11 cellular contexts compared by ENCODE assay signal in genomic region chr2:68762112-68762511, GRCh38. TPM values are rescaled to one million over a fixed set of nuclear protein-coding genes. Genes with fewer than 3 reads are reported as not detected.
DNase-seq lines count a peak whose midpoint lies in the region; ATAC-seq lines count a peak whose summit lies in the region.
"Had no signal": no experiment of that assay in that cellular context is flagged by ENCODE, and none has a peak within 500 bp of the region (broad histone marks: within the 10 kb centered on the region; RNA-seq: fewer than 3 reads in every experiment).

No MANE protein-coding gene starts in this region.

- intact Hi-C loops in activated T-helper 1 cell treated with anti-CD3 and anti-CD28 coated beads, Interleukin-12 subunit alpha, Interleukin-12 subunit beta, Interleukin-2, Interleukin-4 antibody, amounts not matched to agents 30 ng/mL and 10 ng/mL and 1 ng/mL, durations not matched to agents 14 hours and 24 hours and 36 hours (cut with micrococcal nuclease) = loop anchor here (1.0 to 10.0 kb wide), 6 partner anchors 11 to 507 kb away; partner anchors contain the start of genes ARHGAP25 and PPP3R1

- POLR2A ChIA-PET in naive thymus-derived CD8-positive, alpha-beta T cell (lab: Charles Lee) = interaction anchor here (0.8 to 7.2 kb wide), 7 partner anchors 10 to 41 kb away, joined by 3 to 101 read pairs (median 4); partner anchors contain the start of gene ARHGAP25

- no peaks in the 10 kb centered on the region for H3K27me3 ChIP-seq in CD4-positive, CD25-positive, alpha-beta regulatory T cell (ENCODE audit: control insufficient read depth, insufficient read depth, low read length)

- H3K36me3 Mint-ChIP-seq in CD4-positive, CD25-positive, alpha-beta regulatory T cell = peaks cover 38% of the 10 kb centered on the region
- H3K36me3 Mint-ChIP-seq in IgD-negative memory B cell = peaks cover 5% of the 10 kb centered on the region
- H3K36me3 Mint-ChIP-seq in activated T-helper 1 cell treated with anti-CD3 and anti-CD28 coated beads, Interleukin-12 subunit alpha, Interleukin-12 subunit beta, Interleukin-2, Interleukin-4 antibody, amounts not matched to agents 30 ng/mL and 10 ng/mL and 1 ng/mL, durations not matched to agents 14 hours and 24 hours and 36 hours (ENCODE audit: low read depth) = peaks cover 35% of the 10 kb centered on the region
- H3K36me3 Mint-ChIP-seq in naive thymus-derived CD8-positive, alpha-beta T cell = peaks cover under 1 to 9% (median 5%) of the 10 kb centered on the region in 3 donors

- DNase-seq in CD4-positive, CD25-positive, alpha-beta regulatory T cell = no peak
- DNase-seq in activated T-helper 1 cell treated with anti-CD3 and anti-CD28 coated beads, Interleukin-12 subunit alpha, Interleukin-12 subunit beta, Interleukin-2, Interleukin-4 antibody, amounts not matched to agents 30 ng/mL and 10 ng/mL and 1 ng/mL, durations not matched to agents 14 hours and 24 hours and 36 hours (ENCODE audit: low spot score) = no peak
- DNase-seq in naive thymus-derived CD8-positive, alpha-beta T cell = no peak
- DNase-seq in iPS-NIHi11 (ENCODE audit: low spot score) = no peak
- DNase-seq in hypothalamus (lab: John Stamatoyannopoulos, UW) = no peak
- no peak for DNase-seq in NCI-H345 (lab: John Stamatoyannopoulos, UW)
- DNase-seq: activated CD4-positive, alpha-beta T cell treated with anti-CD3 and anti-CD28 coated beads, Interleukin-2, amount 50 U/mL, for 48 hours; NCI-H2081; right cardiac atrium; SW 1271 had no signal

- peaks cover 5% of the 10 kb centered on the region for H3K36me3 ChIP-seq in CD4-positive, CD25-positive, alpha-beta regulatory T cell (ENCODE audit: control insufficient read depth, insufficient read depth, low read length)

- H3K27ac ChIP-seq in CD4-positive, CD25-positive, alpha-beta regulatory T cell (ENCODE audit: insufficient read depth, low read length, poor library complexity, severe bottlenecking) = peak overlapping the region; percentile 95

- peak overlapping the region; percentile 82 to 85 (median 85) for H3K27ac Mint-ChIP-seq in CD4-positive, CD25-positive, alpha-beta regulatory T cell
- H3K27ac Mint-ChIP-seq in IgD-negative memory B cell = peak overlapping the region; percentile 89 to 95 (median 92)
- peak overlapping the region; percentile 79 for H3K27ac Mint-ChIP-seq in activated T-helper 1 cell treated with anti-CD3 and anti-CD28 coated beads, Interleukin-12 subunit alpha, Interleukin-12 subunit beta, Interleukin-2, Interleukin-4 antibody, amounts not matched to agents 30 ng/mL and 10 ng/mL and 1 ng/mL, durations not matched to agents 14 hours and 24 hours and 36 hours
- H3K27ac Mint-ChIP-seq in naive thymus-derived CD8-positive, alpha-beta T cell = peak overlapping the region; percentile 55 to 97 (median 91)

- peaks cover 89% of the 10 kb centered on the region for H3K4me1 ChIP-seq in CD4-positive, CD25-positive, alpha-beta regulatory T cell (ENCODE audit: control insufficient read depth, insufficient read depth, low read length, poor library complexity, severe bottlenecking)

- H3K9me3 Mint-ChIP-seq in CD4-positive, CD25-positive, alpha-beta regulatory T cell = peaks cover 0 to 1% (median 0%) of the 10 kb centered on the region in 7 donors
- H3K9me3 Mint-ChIP-seq in IgD-negative memory B cell = no peaks in the 10 kb centered on the region
- H3K9me3 Mint-ChIP-seq in activated T-helper 1 cell treated with anti-CD3 and anti-CD28 coated beads, Interleukin-12 subunit alpha, Interleukin-12 subunit beta, Interleukin-2, Interleukin-4 antibody, amounts not matched to agents 30 ng/mL and 10 ng/mL and 1 ng/mL, durations not matched to agents 14 hours and 24 hours and 36 hours = no peaks in the 10 kb centered on the region
- H3K9me3 Mint-ChIP-seq in naive thymus-derived CD8-positive, alpha-beta T cell = peaks cover 0 to 7% (median 2%) of the 10 kb centered on the region in 9 donors

- ATAC-seq in CD4-positive, CD25-positive, alpha-beta regulatory T cell (ENCODE audit: low read depth in 2 of 2) = no peak
- ATAC-seq in naive thymus-derived CD8-positive, alpha-beta T cell = no peak

- peak overlapping the region; percentile 88 for H3K4me3 ChIP-seq in CD4-positive, CD25-positive, alpha-beta regulatory T cell (ENCODE audit: low read depth, low read length)

- peaks cover 61 to 99% (median 85%) of the 10 kb centered on the region in 4 donors for H3K4me1 Mint-ChIP-seq in CD4-positive, CD25-positive, alpha-beta regulatory T cell
- H3K4me1 Mint-ChIP-seq in IgD-negative memory B cell = peaks cover 67 to 72% (median 68%) of the 10 kb centered on the region in 3 donors
- H3K4me1 Mint-ChIP-seq in activated T-helper 1 cell treated with anti-CD3 and anti-CD28 coated beads, Interleukin-12 subunit alpha, Interleukin-12 subunit beta, Interleukin-2, Interleukin-4 antibody, amounts not matched to agents 30 ng/mL and 10 ng/mL and 1 ng/mL, durations not matched to agents 14 hours and 24 hours and 36 hours (ENCODE audit: low read depth) = peaks cover 87% of the 10 kb centered on the region
- peaks cover 55 to 96% (median 86%) of the 10 kb centered on the region in 4 donors for H3K4me1 Mint-ChIP-seq in naive thymus-derived CD8-positive, alpha-beta T cell

- H3K4me3 Mint-ChIP-seq in CD4-positive, CD25-positive, alpha-beta regulatory T cell = peak overlapping the region; percentile 66 to 88 (median 74)
- H3K4me3 Mint-ChIP-seq in IgD-negative memory B cell = peak overlapping the region in 3 of 4 donors; percentile 76 to 94 (median 86)
- H3K4me3 Mint-ChIP-seq in activated T-helper 1 cell treated with anti-CD3 and anti-CD28 coated beads, Interleukin-12 subunit alpha, Interleukin-12 subunit beta, Interleukin-2, Interleukin-4 antibody, amounts not matched to agents 30 ng/mL and 10 ng/mL and 1 ng/mL, durations not matched to agents 14 hours and 24 hours and 36 hours = peak overlapping the region; percentile 69
- H3K4me3 Mint-ChIP-seq in naive thymus-derived CD8-positive, alpha-beta T cell = peak overlapping the region in 9 of 10 donors; percentile 35 to 73 (median 63)

- no peaks in the 10 kb centered on the region for H3K9me3 ChIP-seq in CD4-positive, CD25-positive, alpha-beta regulatory T cell (ENCODE audit: control insufficient read depth in 2 of 2, low read length in 2 of 2)

- peaks cover 7% of the 10 kb centered on the region for H3K27me3 Mint-ChIP-seq in CD4-positive, CD25-positive, alpha-beta regulatory T cell
- no peaks in the 10 kb centered on the region for H3K27me3 Mint-ChIP-seq in IgD-negative memory B cell
- no peaks in the 10 kb centered on the region for H3K27me3 Mint-ChIP-seq in activated T-helper 1 cell treated with anti-CD3 and anti-CD28 coated beads, Interleukin-12 subunit alpha, Interleukin-12 subunit beta, Interleukin-2, Interleukin-4 antibody, amounts not matched to agents 30 ng/mL and 10 ng/mL and 1 ng/mL, durations not matched to agents 14 hours and 24 hours and 36 hours (ENCODE audit: insufficient read depth)
- H3K27me3 Mint-ChIP-seq in naive thymus-derived CD8-positive, alpha-beta T cell = no peaks in the 10 kb centered on the region

RNA-seq across cellular contexts. Expression of gene ARHGAP25, which starts 27.5 kb away (rescaled TPM):
- total RNA-seq in CD4-positive, CD25-positive, alpha-beta regulatory T cell = 142 TPM
- polyA plus RNA-seq in CD4-positive, CD25-positive, alpha-beta regulatory T cell = 100 to 1,000 TPM in 3 of 4 donors, 10 to 100 TPM in 1; 97.8 to 148 (median 124) TPM
- polyA plus RNA-seq in IgD-negative memory B cell = 217 TPM
- total RNA-seq in activated T-helper 1 cell treated with anti-CD3 and anti-CD28 coated beads, Interleukin-12 subunit alpha, Interleukin-12 subunit beta, Interleukin-2, Interleukin-4 antibody, amounts not matched to agents 30 ng/mL and 10 ng/mL and 1 ng/mL, durations not matched to agents 14 hours and 24 hours and 36 hours = 71.6 and 74.2 TPM in 2 replicates
- 100 to 1,000 TPM; 124 TPM for total RNA-seq in naive thymus-derived CD8-positive, alpha-beta T cell
- polyA plus RNA-seq in naive thymus-derived CD8-positive, alpha-beta T cell = 100 to 1,000 TPM in 1 of 3 donors, 10 to 100 TPM in 2; 76.5 to 104 (median 95.4) TPM
